ENCODE assay signal across 11 cellular contexts in the genomic region with DNA sequence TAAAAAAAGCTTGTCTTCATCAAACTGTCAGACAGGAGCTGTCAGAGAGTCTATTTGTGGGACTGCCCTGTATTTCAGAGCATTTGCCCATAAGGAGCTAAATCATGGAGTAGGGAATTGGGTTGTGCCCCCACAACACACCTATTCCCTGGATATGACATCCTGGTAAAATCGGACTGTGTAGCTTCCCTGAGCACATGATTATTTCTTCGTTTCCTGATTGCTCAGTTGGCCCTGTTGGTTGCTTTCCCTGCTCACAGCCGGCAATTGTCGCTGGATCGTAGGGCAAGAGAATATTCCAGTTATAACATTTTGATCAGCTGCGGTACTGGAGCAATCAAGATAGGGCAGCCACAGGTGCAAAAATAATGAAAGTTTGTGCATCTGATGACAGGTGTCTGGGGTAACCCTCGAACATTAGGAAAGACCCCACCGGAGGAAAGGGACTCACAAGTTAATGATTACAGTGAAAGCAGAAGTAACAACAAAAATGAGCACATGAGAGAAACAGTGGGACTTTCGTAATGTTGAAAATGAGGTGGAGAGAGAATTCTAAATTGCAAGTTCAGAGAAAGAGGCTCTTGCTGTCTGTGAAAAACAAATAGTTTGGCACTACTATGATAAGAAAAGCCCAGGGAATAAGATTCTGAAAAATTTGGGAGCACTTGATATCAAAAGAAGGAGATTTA. TPM values are rescaled to one million over a fixed set of nuclear protein-coding genes. Genes with fewer than 3 reads are reported as not detected.
A peak's percentile ranks its signal among the peaks of the same experiment; 100 is the strongest.
DNase-seq lines count a peak whose midpoint lies in the region; ATAC-seq, FAIRE-seq and TF ChIP-seq lines count a peak whose summit lies in the region.
"Had no signal": no experiment of that assay in that cellular context is flagged by ENCODE, and none has a peak within 500 bp of the region (broad histone marks: within the 10 kb centered on the region; RNA-seq: fewer than 3 reads in every experiment).

No MANE protein-coding gene starts in this region.

- no peak overlapping the region for H3K27ac Mint-ChIP-seq in activated T-helper 17 cell treated with anti-CD3 and anti-CD28 coated beads, Interleukin-2, amount 50 U/mL, for 72 hours
- H3K27ac Mint-ChIP-seq: activated naive CD8-positive, alpha-beta T cell; T-helper 2 cell treated with Interferon-gamma antibody and Interleukin-4, amounts not matched to agents 5 μg/mL and 100 μg/mL, for 36 hours had no signal

- H3K36me3 Mint-ChIP-seq in activated T-helper 17 cell treated with anti-CD3 and anti-CD28 coated beads, Interleukin-2, amount 50 U/mL, for 72 hours (ENCODE audit: low read depth): no peaks in the 10 kb centered on the region
- H3K36me3 Mint-ChIP-seq: activated naive CD8-positive, alpha-beta T cell had no signal

- no peaks in the 10 kb centered on the region for H3K9me3 Mint-ChIP-seq in activated T-helper 17 cell treated with anti-CD3 and anti-CD28 coated beads, Interleukin-2, amount 50 U/mL, for 72 hours
- H3K9me3 Mint-ChIP-seq: T-helper 2 cell treated with Interferon-gamma antibody and Interleukin-4, amounts not matched to agents 5 μg/mL and 100 μg/mL, for 36 hours had no signal

- FAIRE-seq in H54 (lab: Jason Lieb, UNC): no peak

- intact Hi-C loops in left ventricle myocardium superior (cut with micrococcal nuclease): no loop called here

- no peak for TF ChIP-seq POLR2A in H54 (IDR thresholded peaks at IDR 0.05; ENCODE audit: low read depth, low read length)

- H3K4me3 Mint-ChIP-seq in activated T-helper 17 cell treated with anti-CD3 and anti-CD28 coated beads, Interleukin-2, amount 50 U/mL, for 72 hours: no peak overlapping the region
- H3K4me3 Mint-ChIP-seq: activated naive CD8-positive, alpha-beta T cell; T-helper 2 cell treated with Interferon-gamma antibody and Interleukin-4, amounts not matched to agents 5 μg/mL and 100 μg/mL, for 36 hours had no signal

- DNase-seq in GM13977 (ENCODE audit: low spot score): peak; percentile 38
- DNase-seq in left ventricle myocardium superior: no peak
- no peak for DNase-seq in activated CD4-positive, CD25-positive, alpha-beta regulatory T cell treated with anti-CD3 and anti-CD28 coated beads, Interleukin-2, amount 50 U/mL, for 72 hours
- no peak for DNase-seq in H54 (ENCODE audit: insufficient read length, low spot score)
- no peak for DNase-seq in NCI-H146 (lab: John Stamatoyannopoulos, UW)
- DNase-seq: C1 segment of cervical spinal cord had no signal

- TF ChIP-seq CTCF in GM13977 (IDR thresholded peaks at IDR 0.05; ENCODE audit: extremely low read depth, insufficient read depth, missing control alignments): no peak

- H3K4me1 Mint-ChIP-seq in activated T-helper 17 cell treated with anti-CD3 and anti-CD28 coated beads, Interleukin-2, amount 50 U/mL, for 72 hours: no peaks in the 10 kb centered on the region

- ATAC-seq in GM21515 (IDR thresholded peaks at IDR 0.05; ENCODE audit: unreplicated experiment) (peak; percentile 61), HG03469 (IDR thresholded peaks at IDR 0.05; ENCODE audit: unreplicated experiment) (peak; percentile 31), left ventricle myocardium superior (peak; percentile 47)
- ATAC-seq in activated T-helper 17 cell treated with anti-CD3 and anti-CD28 coated beads, Interleukin-2, amount 50 U/mL, for 72 hours (replicated peaks): no peak

- peaks cover 17% of the 10 kb centered on the region for H3K27me3 Mint-ChIP-seq in activated T-helper 17 cell treated with anti-CD3 and anti-CD28 coated beads, Interleukin-2, amount 50 U/mL, for 72 hours

- in situ Hi-C loops in GM13977 (cut with MboI; ENCODE audit: low pct_unique_long_range_greater_than_20kb, low sequenced_read_pairs, unreplicated experiment): no loop called here

RNA-seq across cellular contexts. Expression of gene MAB21L3, which starts 0.5 kb away (rescaled TPM):
- total RNA-seq in left ventricle myocardium superior: not detected
- total RNA-seq in activated T-helper 17 cell treated with anti-CD3 and anti-CD28 coated beads, Interleukin-2, amount 50 U/mL, for 72 hours: not detected
